8 cellular contexts compared by ENCODE assay signal in the genomic region with DNA sequence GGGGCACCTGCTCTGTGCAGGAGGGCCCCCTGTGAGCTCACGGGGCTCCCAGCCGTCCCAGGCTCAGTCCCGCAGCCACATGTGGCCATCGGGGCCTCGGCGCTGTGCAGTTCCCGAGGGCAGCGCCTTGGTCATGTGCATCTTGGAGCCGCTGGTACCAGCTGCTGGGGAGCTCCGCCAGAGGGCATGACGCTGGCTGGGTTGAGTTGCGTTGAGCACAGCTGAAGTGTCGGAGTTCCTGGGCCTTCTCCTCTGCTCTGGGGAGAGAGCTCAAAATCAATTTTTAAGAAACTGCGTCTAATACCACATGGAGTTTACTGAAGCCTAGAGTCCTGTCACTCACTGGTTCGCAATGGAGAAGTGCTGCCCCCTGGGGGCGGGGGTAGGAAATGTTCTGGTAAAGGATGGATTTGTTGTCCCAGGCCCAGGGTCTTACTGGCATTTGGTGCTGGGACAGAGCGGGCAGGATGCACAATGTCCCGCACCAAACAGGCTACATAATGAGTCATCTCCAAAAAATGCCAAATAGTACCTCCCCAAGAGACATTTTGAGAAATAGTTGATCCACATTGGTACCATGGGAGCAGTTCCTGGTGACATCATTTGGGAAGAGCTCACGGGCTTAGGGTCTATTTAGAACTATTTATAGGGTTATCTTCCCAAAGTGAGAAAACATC. TPM values are rescaled to one million over a fixed set of nuclear protein-coding genes. Genes with fewer than 3 reads are reported as not detected.
DNase-seq lines count a peak whose midpoint lies in the region; ATAC-seq, FAIRE-seq and TF ChIP-seq lines count a peak whose summit lies in the region.

No MANE protein-coding gene starts in this region.

- H3K27me3 ChIP-seq in naive thymus-derived CD4-positive, alpha-beta T cell (ENCODE audit: control insufficient read depth in 2 of 2, insufficient read depth in 2 of 2, low read length in 2 of 2): peaks cover 0 to 3% of the 10 kb centered on the region in 2 donors

- peak; percentile 66 for DNase-seq in D721Med (ENCODE audit: insufficient read length, low spot score)
- DNase-seq in NOMO-1 (lab: John Stamatoyannopoulos, UW; ENCODE audit: unreplicated experiment in 2 of 2): peak; percentile 44 to 58
- DNase-seq in activated CD8-positive, alpha-beta memory T cell treated with anti-CD3 and anti-CD28 coated beads, Interleukin-2, amount 50 U/mL, for 24 hours (ENCODE audit: extremely low read depth): peak; percentile 35
- peak; percentile 47 to 73 for DNase-seq in erythroblast (lab: John Stamatoyannopoulos, UW)
- DNase-seq in naive thymus-derived CD4-positive, alpha-beta T cell: peak; percentile 8 to 72 (median 37)
- peak; percentile 34 for DNase-seq in stimulated activated naive CD4-positive, alpha-beta T cell treated with Interleukin-2 at 50 U/mL for 16 hours (lab: John Stamatoyannopoulos, UW)

- H3K4me1 ChIP-seq in naive thymus-derived CD4-positive, alpha-beta T cell (ENCODE audit: control insufficient read depth in 2 of 2, insufficient read depth in 2 of 2, low read length in 2 of 2): no peaks in the 10 kb centered on the region

- H3K4me3 ChIP-seq in naive thymus-derived CD4-positive, alpha-beta T cell (ENCODE audit: low read length): no peak overlapping the region

- no peak overlapping the region for H3K27ac ChIP-seq in naive thymus-derived CD4-positive, alpha-beta T cell (ENCODE audit: low read depth, low read length)

- no peak overlapping the region for H3K27ac Mint-ChIP-seq in naive thymus-derived CD4-positive, alpha-beta T cell

- H3K4me3 Mint-ChIP-seq in naive thymus-derived CD4-positive, alpha-beta T cell: no peak overlapping the region

- no peak for TF ChIP-seq POLR2A in erythroblast (IDR thresholded peaks at IDR 0.05; ENCODE audit: low read length)

- CTCF ChIA-PET in naive thymus-derived CD4-positive, alpha-beta T cell (lab: Charles Lee): interaction anchor here (0.7 to 3.6 kb wide), 10 partner anchors 8 to 1513 kb away, joined by 3 to 19 read pairs (median 4); a partner anchor contains a TSS

- H3K9me3 Mint-ChIP-seq in naive thymus-derived CD4-positive, alpha-beta T cell: no peaks in the 10 kb centered on the region

- H3K4me1 Mint-ChIP-seq in naive thymus-derived CD4-positive, alpha-beta T cell: peaks cover 0 to 7% (median 3%) of the 10 kb centered on the region in 7 donors

- H3K36me3 ChIP-seq in naive thymus-derived CD4-positive, alpha-beta T cell (ENCODE audit: control insufficient read depth in 2 of 3, insufficient read depth in 3 of 3, low read length in 3 of 3): no peaks in the 10 kb centered on the region

- no peaks in the 10 kb centered on the region for H3K36me3 Mint-ChIP-seq in naive thymus-derived CD4-positive, alpha-beta T cell

- TF ChIP-seq CTCF in D721Med (IDR thresholded peaks at IDR 0.05; ENCODE audit: insufficient read depth, missing control alignments): peak; percentile 87

- intact Hi-C loops in naive thymus-derived CD4-positive, alpha-beta T cell (cut with micrococcal nuclease): loop anchor here (1.0 to 10.0 kb wide), 2 partner anchors 104 to 192 kb away; no protein-coding TSS in a partner anchor

- ATAC-seq in HG03432 (IDR thresholded peaks at IDR 0.05; ENCODE audit: unreplicated experiment) (peak; percentile 47), GM21390 (IDR thresholded peaks at IDR 0.05; ENCODE audit: unreplicated experiment) (no peak)
- ATAC-seq in naive thymus-derived CD4-positive, alpha-beta T cell: peak; percentile 54

- POLR2A ChIA-PET in naive thymus-derived CD4-positive, alpha-beta T cell (lab: Charles Lee): interaction anchor here (1.0 kb wide), 1 partner anchor 9 kb away, joined by 3 read pairs; no protein-coding TSS in a partner anchor

- peaks cover 0 to 4% (median 3%) of the 10 kb centered on the region in 5 donors for H3K27me3 Mint-ChIP-seq in naive thymus-derived CD4-positive, alpha-beta T cell

- no peaks in the 10 kb centered on the region for H3K9me3 ChIP-seq in naive thymus-derived CD4-positive, alpha-beta T cell (ENCODE audit: control insufficient read depth in 2 of 3, low read length in 3 of 3)

- no peak for FAIRE-seq in D721Med (lab: Jason Lieb, UNC)

RNA-seq across cellular contexts. Expression of a gene that starts 48.8 kb away (rescaled TPM):
- total RNA-seq in naive thymus-derived CD4-positive, alpha-beta T cell: under 1 TPM in 4 of 5 experiments, not detected in 1; 0.14 to 0.82 (median 0.25) TPM
- polyA plus RNA-seq in naive thymus-derived CD4-positive, alpha-beta T cell: not detected
